Comparison of ENCODE assay signal across 11 cellular contexts in the genomic region with DNA sequence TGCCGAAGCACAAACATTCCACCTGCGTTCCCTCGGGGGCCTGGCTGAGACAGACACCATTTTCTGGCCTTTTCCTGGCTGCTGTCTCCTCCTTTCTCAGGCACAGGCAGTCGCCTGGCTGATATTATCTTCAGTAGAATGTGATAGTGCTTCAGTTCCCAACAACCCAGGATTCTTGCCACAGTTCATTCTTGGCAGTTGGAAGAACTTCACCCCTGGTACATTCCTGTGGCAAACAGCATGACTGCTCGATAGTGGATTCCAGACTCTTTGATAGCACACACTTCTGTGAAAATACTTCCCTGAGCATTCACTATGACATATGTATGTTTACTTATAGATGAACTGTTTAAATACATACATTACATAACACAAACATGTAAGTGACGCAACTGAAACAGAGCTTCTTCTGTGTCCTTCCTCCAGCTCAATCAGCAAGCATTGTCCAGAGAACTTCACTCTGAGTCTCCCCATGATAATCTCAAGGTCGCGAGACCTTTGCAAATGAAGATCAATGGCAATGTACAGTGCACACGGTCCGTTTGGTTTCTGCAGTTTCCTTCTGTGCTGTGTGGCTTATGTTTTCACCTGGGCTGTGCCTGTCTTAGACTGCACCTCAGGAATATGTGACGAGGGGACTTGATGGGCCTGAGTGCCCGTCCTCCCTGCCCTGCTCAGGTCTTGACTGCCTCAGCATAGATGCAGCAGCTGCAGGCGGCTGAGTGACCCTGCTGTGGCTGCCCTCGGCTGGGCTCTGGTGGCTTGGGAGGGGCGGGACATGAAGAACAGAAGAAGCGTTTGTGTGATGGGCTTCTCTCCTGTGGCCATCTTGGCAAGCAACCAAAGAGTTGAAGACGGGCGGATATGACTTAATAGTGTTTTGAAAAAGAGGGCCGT.
A peak's percentile ranks its signal among the peaks of the same experiment; 100 is the strongest.
DNase-seq lines count a peak whose midpoint lies in the region; ATAC-seq and TF ChIP-seq lines count a peak whose summit lies in the region.
"Had no signal": no experiment of that assay in that cellular context is flagged by ENCODE, and none has a peak within 500 bp of the region (broad histone marks: within the 10 kb centered on the region; RNA-seq: fewer than 3 reads in every experiment).

No MANE protein-coding gene starts in this region.

- DNase-seq in MV-4-11 (lab: John Stamatoyannopoulos, UW) (peak; percentile 15), epidermal melanocyte (ENCODE audit: insufficient read length, low spot score) (peak; percentile 76), midbrain (lab: John Stamatoyannopoulos, UW) (peak; percentile 92), SIG-M5 (lab: John Stamatoyannopoulos, UW) (no peak), NCI-H2196 treated with DMSO at 0.1 percent for 48 hours (lab: John Stamatoyannopoulos, UW; ENCODE audit: unreplicated experiment) (no peak)
- DNase-seq: activated CD8-positive, alpha-beta memory T cell treated with anti-CD3 and anti-CD28 coated beads for 24 hours; NCI-H1048 had no signal

- peak overlapping the region; percentile 37 for H3K27ac ChIP-seq in 22Rv1
- H3K27ac ChIP-seq: BLaER1 treated with 17β-estradiol and CSF1 and Interleukin-3, amounts not matched to agents 10 nM and 100 nM had no signal

- no peak for TF ChIP-seq CTCF in 22Rv1 (IDR thresholded peaks at IDR 0.05)

- ATAC-seq in GM18520 (IDR thresholded peaks at IDR 0.05; ENCODE audit: unreplicated experiment) (no peak), GM21528 (IDR thresholded peaks at IDR 0.05; ENCODE audit: low FRiP score, unreplicated experiment) (no peak)

Comparison
In these comparisons a context has a peak if more than half of its experiments do, and no peak if none do; other contexts are left out.
1. DNase-seq: peak in MV-4-11 (single experiment), epidermal melanocyte (single experiment) and midbrain (single experiment); none in SIG-M5 (single experiment) and NCI-H2196 treated with DMSO at 0.1 percent for 48 hours (single experiment).